9 cellular contexts compared by ENCODE assay signal in the genomic region with DNA sequence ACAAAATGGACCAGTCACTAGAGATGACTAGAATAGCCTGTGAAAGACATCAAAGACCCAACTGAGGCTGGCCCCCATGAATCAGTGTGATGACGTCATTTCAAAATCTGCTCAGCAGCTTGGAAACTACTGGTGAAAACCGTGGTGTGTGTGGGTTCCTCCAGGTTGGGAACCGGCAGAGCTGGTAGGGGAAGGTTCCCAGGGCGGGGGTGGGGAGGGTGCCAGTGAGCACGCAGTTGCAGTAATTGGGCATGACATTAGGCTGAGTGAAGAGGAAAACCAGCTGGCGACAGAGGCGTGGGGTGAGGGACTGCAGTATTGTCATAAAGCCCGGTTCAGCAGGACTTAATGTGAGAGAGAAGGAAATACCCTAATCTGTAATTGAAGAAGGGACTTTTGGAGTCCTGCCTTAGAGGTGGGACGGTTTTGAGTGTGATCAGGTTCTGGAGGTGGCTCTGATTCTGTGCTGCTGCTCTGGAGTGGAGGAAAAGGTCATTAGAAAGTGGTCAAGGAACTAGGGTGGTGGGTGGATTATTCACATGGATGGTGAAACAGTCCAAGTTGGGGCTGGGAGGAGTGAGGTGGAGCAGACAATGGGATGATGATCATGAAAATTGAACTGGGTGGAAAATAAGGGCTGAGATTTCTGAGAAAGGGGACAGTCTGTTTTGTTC.
DNase-seq lines count a peak whose midpoint lies in the region; ATAC-seq and TF ChIP-seq lines count a peak whose summit lies in the region.
"Had no signal": no experiment of that assay in that cellular context is flagged by ENCODE, and none has a peak within 500 bp of the region (broad histone marks: within the 10 kb centered on the region; RNA-seq: fewer than 3 reads in every experiment).

No MANE protein-coding gene starts in this region.

- no peak for TF ChIP-seq CTCF in WERI-Rb-1 (IDR thresholded peaks at IDR 0.05; ENCODE audit: low read depth, low read length)
- no peak for TF ChIP-seq CTCF in fibroblast of pulmonary artery (IDR thresholded peaks at IDR 0.05; ENCODE audit: low read length, missing control alignments)

- H3K4me3 ChIP-seq in WERI-Rb-1 (ENCODE audit: low read depth, low read length) (no peak overlapping the region), fibroblast of pulmonary artery (replicated peaks; ENCODE audit: low read depth, low read length) (no peak overlapping the region)

- H3K9me3 ChIP-seq in WERI-Rb-1 (ENCODE audit: severe bottlenecking), result no peaks in the 10 kb centered on the region
- H3K9me3 ChIP-seq: neutrophil had no signal

- ATAC-seq in HG02840 (IDR thresholded peaks at IDR 0.05; ENCODE audit: low FRiP score, unreplicated experiment), result peak; percentile 57

- H3K27me3 ChIP-seq in WERI-Rb-1 (ENCODE audit: insufficient read depth, low read depth, severe bottlenecking), result no peaks in the 10 kb centered on the region

- DNase-seq in DMS53 (lab: John Stamatoyannopoulos, UW), result peak; percentile 18
- no peak for DNase-seq in DMS53 treated with DMSO at 0.1 percent for 48 hours (lab: John Stamatoyannopoulos, UW; ENCODE audit: unreplicated experiment)
- peak; percentile 24 for DNase-seq in WERI-Rb-1
- DNase-seq in fibroblast of pulmonary artery (ENCODE audit: low read depth), result peak; percentile 54
- peak in 2 of 3 experiments; percentile 1 to 2 for DNase-seq in stimulated activated CD4-positive, alpha-beta T cell treated with anti-CD3 and anti-CD28 coated beads, TNF-alpha, amount 100 ng/mL, for 4 hours (ENCODE audit: low read depth in 3 of 3)
- DNase-seq in ecto neural progenitor cell (ENCODE audit: low spot score), result no peak
- DNase-seq in iPS-NIHi7 (ENCODE audit: extremely low spot score), result no peak

- no peak overlapping the region for H3K27ac ChIP-seq in WERI-Rb-1
- H3K27ac ChIP-seq: neutrophil had no signal

- H3K36me3 ChIP-seq in WERI-Rb-1, result no peaks in the 10 kb centered on the region
- H3K36me3 ChIP-seq: neutrophil had no signal

Comparison
In these comparisons a context has a peak if more than half of its experiments do, and no peak if none do; other contexts are left out.
1. DNase-seq: peak in DMS53 (single experiment), WERI-Rb-1 (single experiment), fibroblast of pulmonary artery (single experiment) and stimulated activated CD4-positive, alpha-beta T cell treated with anti-CD3 and anti-CD28 coated beads, TNF-alpha, amount 100 ng/mL, for 4 hours (2 of 3); none in DMS53 treated with DMSO at 0.1 percent for 48 hours (single experiment), ecto neural progenitor cell (single experiment) and iPS-NIHi7 (single experiment).